ENCODE assay signal across 1 cellular context in genomic region chr11:2811206-2812091, GRCh38.
TF ChIP-seq lines count a peak whose summit lies in the region.

No MANE protein-coding gene starts in this region.

TF ChIP-seq in K562, 482 proteins besides CTCF, POLR2A, EP300 and RAD21:
- TF ChIP-seq RCOR1 (IDR thresholded peaks at IDR 0.05; ENCODE audit: borderline replicate concordance in 1 of 2, low read depth in 2 of 2, low read length in 2 of 2) (peak in 1 of 2 experiments; percentile 94; a peak in 2 of 4 replicates), C11orf30 (IDR thresholded peaks at IDR 0.05; ENCODE audit: low read depth) (no peak), L3MBTL2 (IDR thresholded peaks at IDR 0.05) (peak; percentile 50; the same call in 1 of the 2 replicates), BHLHE40 (IDR thresholded peaks at IDR 0.05; ENCODE audit: low read length) (peak; percentile 48), ZNF239 (CRISPR knock-in tag; IDR thresholded peaks at IDR 0.05) (peak; percentile 95), TCF3 (CRISPR knock-in tag; IDR thresholded peaks at IDR 0.05) (peak; percentile 76), ATF4 (CRISPR knock-in tag; IDR thresholded peaks at IDR 0.05) (0 out of 2 replicates have a peak, but pooled peaks have one; percentile 8), RFX5 (IDR thresholded peaks at IDR 0.05; ENCODE audit: low read depth, low read length) (no peak), ARID2 (IDR thresholded peaks at IDR 0.05) (no peak), JUND (IDR thresholded peaks at IDR 0.05; ENCODE audit: borderline replicate concordance, low read depth, low read length) (peak; percentile 17; the same call in 1 of the 2 replicates), JUND (tag; IDR thresholded peaks at IDR 0.05; ENCODE audit: borderline replicate concordance, low read depth, low read length) (peak; percentile 35; the same call in 1 of the 3 replicates), NCOR1 (IDR thresholded peaks at IDR 0.05) (peak; percentile 71), PPARD (CRISPR knock-in tag; IDR thresholded peaks at IDR 0.05) (no peak), ZNF263 (CRISPR knock-in tag; IDR thresholded peaks at IDR 0.05; ENCODE audit: borderline replicate concordance) (peak; percentile 73; the same call in 1 of the 2 replicates), ZNF518B (CRISPR knock-in tag; IDR thresholded peaks at IDR 0.05) (no peak), CBFA2T3 (IDR thresholded peaks at IDR 0.05) (peak; percentile 84), TAL1 (IDR thresholded peaks at IDR 0.05) (peak; percentile 57; the same call in 1 of the 2 replicates), YY1 (IDR thresholded peaks at IDR 0.05; ENCODE audit: borderline replicate concordance in 1 of 3, control insufficient read depth in 1 of 3, extremely low read depth in 1 of 3, insufficient read depth in 3 of 3, insufficient read length in 1 of 3, insufficient replicate concordance in 2 of 3, low read depth in 1 of 3, low read length in 2 of 3) (peak in 2 of 3 experiments; percentile 17 to 67), HDAC2 (IDR thresholded peaks at IDR 0.05) (peak; percentile 44; the same call in 1 of the 2 replicates), SMARCA4 (IDR thresholded peaks at IDR 0.05) (0 out of 2 replicates have a peak, but pooled peaks have one; percentile 23), SMAD4 (CRISPR knock-in tag; conservative IDR thresholded peaks at IDR 0.05) (0 out of 2 replicates have a peak, but pooled peaks have one; percentile 14), ZFX (CRISPR knock-in tag; IDR thresholded peaks at IDR 0.05) (peak; percentile 64), ARID1B (IDR thresholded peaks at IDR 0.05) (peak; percentile 68), NFIC (IDR thresholded peaks at IDR 0.05) (peak; percentile 34), KDM1A (IDR thresholded peaks at IDR 0.05) (peak; percentile 64 to 83), ZNF639 (CRISPR knock-in tag; conservative IDR thresholded peaks at IDR 0.05 in 1 of 2, IDR thresholded peaks at IDR 0.05 in 1 of 2) (0 out of 4 replicates have a peak, but pooled peaks of 1 of the 2 experiments have one; percentile 59), MECOM (CRISPR knock-in tag; IDR thresholded peaks at IDR 0.05) (peak; percentile 91), ZNF449 (CRISPR knock-in tag; IDR thresholded peaks at IDR 0.05) (no peak), FOSL1 (tag; conservative IDR thresholded peaks at IDR 0.05) (peak; percentile 21; the same call in 1 of the 2 replicates), HNRNPLL (IDR thresholded peaks at IDR 0.05; ENCODE audit: low read depth, low read length, poor library complexity, severe bottlenecking) (no peak), SOX6 (IDR thresholded peaks at IDR 0.05) (peak; percentile 41; the same call in 1 of the 2 replicates), GATA2 (CRISPR knock-in tag; IDR thresholded peaks at IDR 0.05) (peak; percentile 39; the same call in 1 of the 2 replicates), PYGO2 (tag; IDR thresholded peaks at IDR 0.05) (no peak), CTBP1 (IDR thresholded peaks at IDR 0.05; ENCODE audit: borderline replicate concordance) (peak; percentile 76; the same call in 1 of the 2 replicates), NR2C2 (CRISPR knock-in tag; IDR thresholded peaks at IDR 0.05) (no peak), NR2C2 (tag; IDR thresholded peaks at IDR 0.05) (peak; percentile 40; the same call in 1 of the 2 replicates), FOXA3 (CRISPR knock-in tag; conservative IDR thresholded peaks at IDR 0.05 in 1 of 2, IDR thresholded peaks at IDR 0.05 in 1 of 2) (peak; percentile 84 to 86; a peak in 3 of 4 replicates), ZBTB17 (CRISPR knock-in tag; IDR thresholded peaks at IDR 0.05) (peak; percentile 68; the same call in 1 of the 2 replicates), DPF2 (IDR thresholded peaks at IDR 0.05) (peak; percentile 29; the same call in 1 of the 2 replicates), TEAD1 (CRISPR knock-in tag; IDR thresholded peaks at IDR 0.05) (0 out of 4 replicates have a peak, but pooled peaks of 1 of the 2 experiments have one; percentile 63), PREB (CRISPR knock-in tag; IDR thresholded peaks at IDR 0.05) (no peak), MCM5 (IDR thresholded peaks at IDR 0.05; ENCODE audit: low read depth) (no peak), NRF1 (conservative IDR thresholded peaks at IDR 0.05 in 1 of 2, IDR thresholded peaks at IDR 0.05 in 1 of 2) (0 out of 4 replicates have a peak, but pooled peaks of 1 of the 2 experiments have one; percentile 17), RBM15 (IDR thresholded peaks at IDR 0.05; ENCODE audit: insufficient read depth, low read length) (no peak), NCOA4 (IDR thresholded peaks at IDR 0.05; ENCODE audit: partially characterized antibody) (no peak), HDAC1 (IDR thresholded peaks at IDR 0.05) (peak in 1 of 2 experiments; percentile 67; a peak in 2 of 4 replicates), TEAD4 (IDR thresholded peaks at IDR 0.05; ENCODE audit: low read length) (0 out of 2 replicates have a peak, but pooled peaks have one; percentile 29), TEAD4 (CRISPR knock-in tag; IDR thresholded peaks at IDR 0.05; ENCODE audit: borderline replicate concordance) (no peak), CBFA2T2 (conservative IDR thresholded peaks at IDR 0.05) (peak; percentile 67), FOXJ3 (CRISPR knock-in tag; IDR thresholded peaks at IDR 0.05) (no peak)
- TF ChIP-seq, protein P1, sequence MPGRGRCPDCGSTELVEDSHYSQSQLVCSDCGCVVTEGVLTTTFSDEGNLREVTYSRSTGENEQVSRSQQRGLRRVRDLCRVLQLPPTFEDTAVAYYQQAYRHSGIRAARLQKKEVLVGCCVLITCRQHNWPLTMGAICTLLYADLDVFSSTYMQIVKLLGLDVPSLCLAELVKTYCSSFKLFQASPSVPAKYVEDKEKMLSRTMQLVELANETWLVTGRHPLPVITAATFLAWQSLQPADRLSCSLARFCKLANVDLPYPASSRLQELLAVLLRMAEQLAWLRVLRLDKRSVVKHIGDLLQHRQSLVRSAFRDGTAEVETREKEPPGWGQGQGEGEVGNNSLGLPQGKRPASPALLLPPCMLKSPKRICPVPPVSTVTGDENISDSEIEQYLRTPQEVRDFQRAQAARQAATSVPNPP (IDR thresholded peaks at IDR 0.05; ENCODE audit: borderline replicate concordance, insufficient read depth, insufficient read length): no peak
- TF ChIP-seq, protein P2, sequence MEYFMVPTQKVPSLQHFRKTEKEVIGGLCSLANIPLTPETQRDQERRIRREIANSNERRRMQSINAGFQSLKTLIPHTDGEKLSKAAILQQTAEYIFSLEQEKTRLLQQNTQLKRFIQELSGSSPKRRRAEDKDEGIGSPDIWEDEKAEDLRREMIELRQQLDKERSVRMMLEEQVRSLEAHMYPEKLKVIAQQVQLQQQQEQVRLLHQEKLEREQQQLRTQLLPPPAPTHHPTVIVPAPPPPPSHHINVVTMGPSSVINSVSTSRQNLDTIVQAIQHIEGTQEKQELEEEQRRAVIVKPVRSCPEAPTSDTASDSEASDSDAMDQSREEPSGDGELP (CRISPR knock-in tag; IDR thresholded peaks at IDR 0.05; ENCODE audit: borderline replicate concordance): 0 out of 2 replicates have a peak, but pooled peaks have one; percentile 12
- TF ChIP-seq, protein P3, sequence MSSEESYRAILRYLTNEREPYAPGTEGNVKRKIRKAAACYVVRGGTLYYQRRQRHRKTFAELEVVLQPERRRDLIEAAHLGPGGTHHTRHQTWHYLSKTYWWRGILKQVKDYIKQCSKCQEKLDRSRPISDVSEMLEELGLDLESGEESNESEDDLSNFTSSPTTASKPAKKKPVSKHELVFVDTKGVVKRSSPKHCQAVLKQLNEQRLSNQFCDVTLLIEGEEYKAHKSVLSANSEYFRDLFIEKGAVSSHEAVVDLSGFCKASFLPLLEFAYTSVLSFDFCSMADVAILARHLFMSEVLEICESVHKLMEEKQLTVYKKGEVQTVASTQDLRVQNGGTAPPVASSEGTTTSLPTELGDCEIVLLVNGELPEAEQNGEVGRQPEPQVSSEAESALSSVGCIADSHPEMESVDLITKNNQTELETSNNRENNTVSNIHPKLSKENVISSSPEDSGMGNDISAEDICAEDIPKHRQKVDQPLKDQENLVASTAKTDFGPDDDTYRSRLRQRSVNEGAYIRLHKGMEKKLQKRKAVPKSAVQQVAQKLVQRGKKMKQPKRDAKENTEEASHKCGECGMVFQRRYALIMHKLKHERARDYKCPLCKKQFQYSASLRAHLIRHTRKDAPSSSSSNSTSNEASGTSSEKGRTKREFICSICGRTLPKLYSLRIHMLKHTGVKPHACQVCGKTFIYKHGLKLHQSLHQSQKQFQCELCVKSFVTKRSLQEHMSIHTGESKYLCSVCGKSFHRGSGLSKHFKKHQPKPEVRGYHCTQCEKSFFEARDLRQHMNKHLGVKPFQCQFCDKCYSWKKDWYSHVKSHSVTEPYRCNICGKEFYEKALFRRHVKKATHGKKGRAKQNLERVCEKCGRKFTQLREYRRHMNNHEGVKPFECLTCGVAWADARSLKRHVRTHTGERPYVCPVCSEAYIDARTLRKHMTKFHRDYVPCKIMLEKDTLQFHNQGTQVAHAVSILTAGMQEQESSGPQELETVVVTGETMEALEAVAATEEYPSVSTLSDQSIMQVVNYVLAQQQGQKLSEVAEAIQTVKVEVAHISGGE (CRISPR knock-in tag; IDR thresholded peaks at IDR 0.05): peak in 1 of 3 experiments; percentile 39; a peak in 1 of 6 replicates
